ENCODE assay signal across 20 cellular contexts in genomic region chr3:24562874-24563273, GRCh38.
DNase-seq lines count a peak whose midpoint lies in the region; ATAC-seq, FAIRE-seq and TF ChIP-seq lines count a peak whose summit lies in the region.
"Had no signal": no experiment of that assay in that cellular context is flagged by ENCODE, and none has a peak within 500 bp of the region (broad histone marks: within the 10 kb centered on the region; RNA-seq: fewer than 3 reads in every experiment).

No MANE protein-coding gene starts in this region.

- WGBS in K562 (ENCODE audit: insufficient coverage, low coverage, missing lambda C conversion rate): 24% methylated on average over 5 of the region's 5 CpGs

- H3K36me3 ChIP-seq in K562 (ENCODE audit: control insufficient read depth, insufficient read depth, low read length): no peaks in the 10 kb centered on the region
- H3K36me3 ChIP-seq: left lung had no signal

- no peak overlapping the region for H3K4me2 ChIP-seq in K562 (ENCODE audit: insufficient read depth, low read length)
- H3K4me2 ChIP-seq: hepatocyte had no signal

- no peak for FAIRE-seq in K562 (lab: Jason Lieb, UNC)
- FAIRE-seq in GM19239 (lab: Jason Lieb, UNC): no peak
- FAIRE-seq: H54 had no signal

- POLR2A ChIA-PET in K562 (lab: Yijun Ruan, JAX): interaction anchor here (0.6 to 2.0 kb wide), 2 partner anchors 10 to 430 kb away, joined by 3 to 8 read pairs; no protein-coding TSS in a partner anchor

- in situ Hi-C loops in K562 (cut with MboI): no loop called here

- intact Hi-C loops in K562 (cut with micrococcal nuclease): no loop called here

- TF ChIP-seq RAD21 in K562 (CRISPR knock-in tag; conservative IDR thresholded peaks at IDR 0.05 in 1 of 2, IDR thresholded peaks at IDR 0.05 in 1 of 2): no peak

- H3K9me3 ChIP-seq in K562 (replicated peaks; ENCODE audit: control insufficient read depth, insufficient read depth, low read depth, low read length): 0 out of 2 replicates have a peak, but pooled peaks cover 2% of the 10 kb centered on the region
- H3K9me3 ChIP-seq: body of pancreas had no signal

- no peaks in the 10 kb centered on the region for H3K4me1 ChIP-seq in K562 (replicated peaks in 1 of 2; ENCODE audit: control insufficient read depth in 2 of 2, insufficient read depth in 2 of 2, low read length in 2 of 2)
- H3K4me1 ChIP-seq: body of pancreas, left lung had no signal

- CTCF ChIA-PET in K562 (lab: Yijun Ruan, JAX; ENCODE audit: low intra/inter-chr PET ratio): no interaction called here

- BruUV-seq in K562 (replicated peaks; lab: Mats Ljungman, UMichigan): no TSS peak

- TF ChIP-seq CTCF in K562 (IDR thresholded peaks at IDR 0.05 in 2 of 3, conservative IDR thresholded peaks at IDR 0.05 in 1 of 3; ENCODE audit: insufficient read depth in 2 of 3, low read depth in 1 of 3, low read length in 3 of 3): no peak

- H3K27me3 ChIP-seq in K562 (ENCODE audit: control insufficient read depth in 2 of 2, insufficient read depth in 2 of 2, low read length in 2 of 2): no peaks in the 10 kb centered on the region
- H3K27me3 ChIP-seq: body of pancreas, hepatocyte, left lung had no signal

- ATAC-seq in GM18508 (IDR thresholded peaks at IDR 0.05; ENCODE audit: insufficient read depth, unreplicated experiment) (peak; percentile 98), GM21619 (IDR thresholded peaks at IDR 0.05; ENCODE audit: unreplicated experiment) (peak; percentile 85), HG03060 (IDR thresholded peaks at IDR 0.05; ENCODE audit: low read depth, unreplicated experiment) (peak; percentile 97), K562 (peak; percentile 78)
- ATAC-seq: activated CD4-positive, alpha-beta T cell treated with anti-CD3 and anti-CD28 coated beads for 36 hours; body of pancreas; left lung; Right ventricle myocardium inferior had no signal

- no peak for TF ChIP-seq EP300 in K562 (IDR thresholded peaks at IDR 0.05; ENCODE audit: low read length)

- H3K9ac ChIP-seq in K562 (ENCODE audit: insufficient read depth in 1 of 2, low read depth in 2 of 2, low read length in 2 of 2): no peak overlapping the region

- DNase-seq in K562 (ENCODE audit: extremely low read depth in 1 of 4, low spot score in 3 of 4) (peak in 1 of 4 experiments; percentile 28), NCI-H2196 (lab: John Stamatoyannopoulos, UW; ENCODE audit: unreplicated experiment) (no peak), GM19239 (ENCODE audit: insufficient read length, low spot score) (no peak), islet precursor cell (no peak), NCI-H446 treated with DMSO at 0.1 percent for 48 hours (lab: John Stamatoyannopoulos, UW) (no peak)
- DNase-seq: activated CD4-positive, alpha-beta T cell treated with anti-CD3 and anti-CD28 coated beads for 36 hours; activated naive CD4-positive, alpha-beta T cell treated with anti-CD3 and anti-CD28 coated beads, Interleukin-2, amount 10 ng/mL, durations not matched to agents 7 days and 5 days; body of pancreas; CD4-positive, CD25-positive, alpha-beta regulatory T cell; left lung; NCI-H1092 treated with DMSO at 0.1 percent for 48 hours; NCI-H2171; posterior cingulate gyrus; T-helper 2 cell had no signal

- H2AFZ ChIP-seq in K562 (ENCODE audit: low read depth, low read length): peak overlapping the region; percentile 50
- H2AFZ ChIP-seq: hepatocyte had no signal

- H3K4me3 ChIP-seq in K562: no peak overlapping the region
- H3K4me3 ChIP-seq: body of pancreas, hepatocyte, left lung had no signal

- H4K20me1 ChIP-seq in K562 (replicated peaks; ENCODE audit: control insufficient read depth, insufficient read depth, low read length): no peaks in the 10 kb centered on the region

- H3K9me1 ChIP-seq in K562 (ENCODE audit: control insufficient read depth, insufficient read depth, low read length): no peaks in the 10 kb centered on the region

- no peak overlapping the region for H3K27ac ChIP-seq in K562 (ENCODE audit: extremely low read depth, low read depth, low read length)
- H3K27ac ChIP-seq: body of pancreas, hepatocyte, left lung had no signal

- no peaks in the 10 kb centered on the region for H3K79me2 ChIP-seq in K562 (ENCODE audit: control insufficient read depth, insufficient read depth, low read length)
- H3K79me2 ChIP-seq: hepatocyte had no signal

- no peak for TF ChIP-seq POLR2A in K562 (conservative IDR thresholded peaks at IDR 0.05)

TF ChIP-seq in K562, 482 proteins besides CTCF, POLR2A, EP300 and RAD21:
- TF ChIP-seq FOSL1 (tag; conservative IDR thresholded peaks at IDR 0.05) (0 out of 2 replicates have a peak, but pooled peaks have one; percentile 29), ILK (tag; IDR thresholded peaks at IDR 0.05; ENCODE audit: borderline replicate concordance, low read depth) (no peak)
